Comparison of ENCODE assay signal across 8 cellular contexts in genomic region chr10:43304687-43305333, GRCh38. TPM values are rescaled to one million over a fixed set of nuclear protein-coding genes. Genes with fewer than 3 reads are reported as not detected.
A peak's percentile ranks its signal among the peaks of the same experiment; 100 is the strongest.
DNase-seq lines count a peak whose midpoint lies in the region; ATAC-seq and TF ChIP-seq lines count a peak whose summit lies in the region.

No MANE protein-coding gene starts in this region.

- peak; percentile 85 for DNase-seq in CD1c-positive myeloid dendritic cell (ENCODE audit: extremely low spot score)
- peak; percentile 86 for DNase-seq in activated CD4-positive, alpha-beta T cell treated with anti-CD3 and anti-CD28 coated beads, Interleukin-2, amount 10 ng/mL, durations not matched to agents 24 days and 14 days
- peak in 9 of 10 donors; percentile 15 to 83 (median 56) for DNase-seq in dorsolateral prefrontal cortex
- peak; percentile 77 to 89 (median 84) for DNase-seq in right lobe of liver
- DNase-seq in stimulated activated CD4-positive, alpha-beta T cell treated with anti-CD3 and anti-CD28 coated beads, Interleukin-2, amount 100 ng/mL, for 4 hours (ENCODE audit: low read depth): peak; percentile 56
- DNase-seq in OCI-M2 (lab: John Stamatoyannopoulos, UW; ENCODE audit: unreplicated experiment): no peak

- H3K27ac Mint-ChIP-seq in activated CD4-positive, alpha-beta T cell treated with anti-CD3 and anti-CD28 coated beads, Interleukin-2, amount 10 ng/mL, durations not matched to agents 24 days and 14 days: peak overlapping the region; percentile 56

- H3K27me3 ChIP-seq in dorsolateral prefrontal cortex: peaks cover 0 to 13% (median 0%) of the 10 kb centered on the region in 45 donors
- no peaks in the 10 kb centered on the region for H3K27me3 ChIP-seq in right lobe of liver

- peak in 4 of 56 donors; percentile 5 to 20 (median 10) for TF ChIP-seq CTCF in dorsolateral prefrontal cortex (IDR thresholded peaks at IDR 0.05 in 54 of 56, conservative IDR thresholded peaks at IDR 0.05 in 2 of 56; ENCODE audit: low read depth in 1 of 56, partially characterized antibody in 56 of 56)
- no peak for TF ChIP-seq CTCF in right lobe of liver (IDR thresholded peaks at IDR 0.05)

- TF ChIP-seq POLR2A in right lobe of liver (IDR thresholded peaks at IDR 0.05): no peak

- H3K9me3 ChIP-seq in right lobe of liver: no peaks in the 10 kb centered on the region

- no peak overlapping the region for H3K27ac ChIP-seq in dorsolateral prefrontal cortex
- H3K27ac ChIP-seq in right lobe of liver: peak overlapping the region; percentile 30 to 60 (median 51)

- ATAC-seq in right lobe of liver: peak; percentile 85 to 91 (median 88)
- no peak for ATAC-seq in GM18498 (IDR thresholded peaks at IDR 0.05; ENCODE audit: unreplicated experiment)

- H3K9me3 Mint-ChIP-seq in activated CD4-positive, alpha-beta T cell treated with anti-CD3 and anti-CD28 coated beads, Interleukin-2, amount 10 ng/mL, durations not matched to agents 24 days and 14 days: peaks cover 3% of the 10 kb centered on the region

- H3K4me3 ChIP-seq in dorsolateral prefrontal cortex (peak overlapping the region; percentile 30 to 74 (median 50)), right lobe of liver (peak overlapping the region; percentile 30 to 45 (median 34))

- WGBS in right lobe of liver (ENCODE audit: insufficient coverage, low coverage, low lambda C conversion rate, missing lambda C conversion rate): 9% methylated on average over 32 of the region's 42 CpGs

- no peaks in the 10 kb centered on the region for H3K36me3 ChIP-seq in right lobe of liver

- no peak for TF ChIP-seq RAD21 in Ishikawa (IDR thresholded peaks at IDR 0.05; ENCODE audit: low read depth)

- peaks cover 50% of the 10 kb centered on the region for H3K4me1 Mint-ChIP-seq in activated CD4-positive, alpha-beta T cell treated with anti-CD3 and anti-CD28 coated beads, Interleukin-2, amount 10 ng/mL, durations not matched to agents 24 days and 14 days

- H3K4me3 Mint-ChIP-seq in activated CD4-positive, alpha-beta T cell treated with anti-CD3 and anti-CD28 coated beads, Interleukin-2, amount 10 ng/mL, durations not matched to agents 24 days and 14 days: peak overlapping the region; percentile 77

- intact Hi-C loops in activated CD4-positive, alpha-beta T cell treated with anti-CD3 and anti-CD28 coated beads, Interleukin-2, amount 10 ng/mL, durations not matched to agents 24 days and 14 days (cut with micrococcal nuclease): loop anchor here (1.0 kb wide), 1 partner anchor 10 kb away; no protein-coding TSS in a partner anchor
- intact Hi-C loops in dorsolateral prefrontal cortex (cut with DNase I): no loop called here
- intact Hi-C loops in right lobe of liver (cut with DNase I): no loop called here

- TF ChIP-seq EP300 in Ishikawa (IDR thresholded peaks at IDR 0.05; ENCODE audit: borderline replicate concordance): no peak

- peaks cover 0 to 17% (median 8%) of the 10 kb centered on the region in 4 donors for H3K4me1 ChIP-seq in right lobe of liver

- H3K36me3 Mint-ChIP-seq in activated CD4-positive, alpha-beta T cell treated with anti-CD3 and anti-CD28 coated beads, Interleukin-2, amount 10 ng/mL, durations not matched to agents 24 days and 14 days (ENCODE audit: low read depth): peaks cover 6% of the 10 kb centered on the region

- peaks cover 26% of the 10 kb centered on the region for H3K27me3 Mint-ChIP-seq in activated CD4-positive, alpha-beta T cell treated with anti-CD3 and anti-CD28 coated beads, Interleukin-2, amount 10 ng/mL, durations not matched to agents 24 days and 14 days

TF ChIP-seq in Ishikawa, 13 proteins besides CTCF, POLR2A, EP300 and RAD21:
- TF ChIP-seq TCF12 (IDR thresholded peaks at IDR 0.05; ENCODE audit: low read depth) (no peak), FOXM1 (IDR thresholded peaks at IDR 0.05; ENCODE audit: borderline replicate concordance, low read depth) (no peak)
- TF ChIP-seq, protein P1, sequence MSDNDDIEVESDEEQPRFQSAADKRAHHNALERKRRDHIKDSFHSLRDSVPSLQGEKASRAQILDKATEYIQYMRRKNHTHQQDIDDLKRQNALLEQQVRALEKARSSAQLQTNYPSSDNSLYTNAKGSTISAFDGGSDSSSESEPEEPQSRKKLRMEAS (IDR thresholded peaks at IDR 0.05): peak; percentile 18; the same call in 1 of the 2 replicates
TF ChIP-seq in Ishikawa: peak in this region for 1.

RNA-seq across cellular contexts. Expression of gene RASGEF1A, which starts 37.9 kb away (rescaled TPM):
- total RNA-seq in activated CD4-positive, alpha-beta T cell treated with anti-CD3 and anti-CD28 coated beads, Interleukin-2, amount 10 ng/mL, durations not matched to agents 24 days and 14 days: 0.63 and 0.66 TPM in 2 replicates
- total RNA-seq in dorsolateral prefrontal cortex (10 to 100 TPM; 16.3 to 54.4 (median 39.2) TPM), right lobe of liver (under 1 TPM; 0.05 to 0.30 (median 0.12) TPM)

Comparison
In these comparisons a context has a peak if more than half of its experiments do, and no peak if none do; other contexts are left out.
1. H3K27ac ChIP-seq: peak in right lobe of liver (3 of 3); none in dorsolateral prefrontal cortex (0 of 59).
2. RNA of gene RASGEF1A, which starts 37.9 kb away (total RNA-seq): 16.3 to 54.4 TPM in dorsolateral prefrontal cortex; 0.63 to 0.66 TPM in activated CD4-positive, alpha-beta T cell treated with anti-CD3 and anti-CD28 coated beads, Interleukin-2, amount 10 ng/mL, durations not matched to agents 24 days and 14 days and 0.05 to 0.30 TPM in right lobe of liver; every median in the first group is over 10 times any median in the second.